ENCODE assay signal across 1 cellular context in the genomic region with DNA sequence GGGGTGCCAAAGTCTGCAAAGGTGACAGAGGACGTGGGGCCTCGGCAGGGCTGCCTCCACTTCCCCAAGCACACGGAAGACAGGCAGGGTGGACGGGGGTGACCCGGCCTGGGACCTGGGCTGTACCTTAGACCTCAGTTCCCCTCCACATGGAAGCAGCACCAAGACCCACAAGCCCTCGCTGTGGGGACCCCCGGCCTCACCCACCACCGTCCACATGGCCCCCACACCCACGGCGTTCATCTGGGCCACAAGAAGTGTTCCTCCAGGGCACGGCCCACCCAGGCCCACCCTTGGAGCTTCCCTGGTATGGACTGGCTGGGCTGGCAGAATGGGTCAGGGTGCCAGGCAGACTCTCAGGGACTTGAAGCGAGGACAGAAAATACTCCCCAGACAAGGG.
TF ChIP-seq lines count a peak whose summit lies in the region.

No MANE protein-coding gene starts in this region.

TF ChIP-seq in H1, 55 proteins besides CTCF, POLR2A, EP300 and RAD21 (continued from another document):
- TF ChIP-seq, protein P1, sequence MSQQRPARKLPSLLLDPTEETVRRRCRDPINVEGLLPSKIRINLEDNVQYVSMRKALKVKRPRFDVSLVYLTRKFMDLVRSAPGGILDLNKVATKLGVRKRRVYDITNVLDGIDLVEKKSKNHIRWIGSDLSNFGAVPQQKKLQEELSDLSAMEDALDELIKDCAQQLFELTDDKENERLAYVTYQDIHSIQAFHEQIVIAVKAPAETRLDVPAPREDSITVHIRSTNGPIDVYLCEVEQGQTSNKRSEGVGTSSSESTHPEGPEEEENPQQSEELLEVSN (IDR thresholded peaks at IDR 0.05): no peak
